In genomic region chr4:153651041-153651960, GRCh38 we compare ENCODE assay signal across 8 cellular contexts. TPM values are rescaled to one million over a fixed set of nuclear protein-coding genes. Genes with fewer than 3 reads are reported as not detected.
DNase-seq lines count a peak whose midpoint lies in the region; ATAC-seq, FAIRE-seq and TF ChIP-seq lines count a peak whose summit lies in the region.

No MANE protein-coding gene starts in this region.

- TF ChIP-seq CTCF in liver (IDR thresholded peaks at IDR 0.05; ENCODE audit: low read depth, low read length, missing input control), result no peak
- no peak for TF ChIP-seq CTCF in HepG2 (CRISPR knock-in tag; IDR thresholded peaks at IDR 0.05)

- H3K27ac ChIP-seq in liver (ENCODE audit: low read depth in 1 of 2, low read length in 2 of 2), result peak overlapping the region; percentile 48 to 66
- H3K27ac ChIP-seq in HepG2 (ENCODE audit: extremely low read length, insufficient read depth, low read length), result no peak overlapping the region

- no peak for TF ChIP-seq RAD21 in liver (IDR thresholded peaks at IDR 0.05)
- TF ChIP-seq RAD21 in HepG2 (CRISPR knock-in tag; IDR thresholded peaks at IDR 0.05), result no peak

- H3K36me3 ChIP-seq in liver (ENCODE audit: control insufficient read depth in 4 of 4, insufficient read depth in 3 of 4, low read depth in 1 of 4, low read length in 3 of 4), result no peaks in the 10 kb centered on the region
- no peaks in the 10 kb centered on the region for H3K36me3 ChIP-seq in HepG2 (replicated peaks in 1 of 2; ENCODE audit: control insufficient read depth in 1 of 2, insufficient read depth in 2 of 2, low read length in 2 of 2)

- H3K27ac Mint-ChIP-seq in activated T-cell treated with anti-CD3 and anti-CD28 coated beads, Interleukin-2, amount 50 U/mL, for 24 hours, result peak overlapping the region; percentile 93

- H3K36me3 Mint-ChIP-seq in activated T-cell treated with anti-CD3 and anti-CD28 coated beads, Interleukin-2, amount 50 U/mL, for 24 hours (ENCODE audit: low read depth), result no peaks in the 10 kb centered on the region

- FAIRE-seq in HepG2 (lab: Jason Lieb, UNC), result no peak

- in situ Hi-C loops in HepG2 (cut with HindIII; ENCODE audit: extremely low pct_ligation_motif_present, low pct_unique_long_range_greater_than_20kb), result no loop called here

- peaks cover 44% of the 10 kb centered on the region for H3K4me1 Mint-ChIP-seq in activated T-cell treated with anti-CD3 and anti-CD28 coated beads, Interleukin-2, amount 50 U/mL, for 24 hours (ENCODE audit: low read depth)

- H3K27me3 Mint-ChIP-seq in activated T-cell treated with anti-CD3 and anti-CD28 coated beads, Interleukin-2, amount 50 U/mL, for 24 hours, result no peaks in the 10 kb centered on the region

- H3K4me3 ChIP-seq in liver (ENCODE audit: low read depth in 1 of 3, low read length in 3 of 3) (no peak overlapping the region), HepG2 (replicated peaks in 1 of 3; ENCODE audit: insufficient read depth in 1 of 3, low read depth in 2 of 3, low read length in 3 of 3) (no peak overlapping the region)

- no peaks in the 10 kb centered on the region for H3K79me2 ChIP-seq in HepG2 (ENCODE audit: insufficient read depth, low read length)

- H3K9me3 ChIP-seq in liver (ENCODE audit: control insufficient read depth in 4 of 4, low read length in 3 of 4) (no peaks in the 10 kb centered on the region), HepG2 (ENCODE audit: low read length) (no peaks in the 10 kb centered on the region)

- TF ChIP-seq POLR2A in HepG2 (IDR thresholded peaks at IDR 0.05; ENCODE audit: insufficient read depth in 1 of 2, low read depth in 2 of 2, low read length in 2 of 2), result no peak

- TF ChIP-seq EP300 in HepG2 (IDR thresholded peaks at IDR 0.05; ENCODE audit: low read depth in 2 of 2, low read length in 2 of 2) (no peak), HepG2 (CRISPR knock-in tag; IDR thresholded peaks at IDR 0.05; ENCODE audit: borderline replicate concordance) (no peak)

- no peak overlapping the region for H3K4me2 ChIP-seq in HepG2 (ENCODE audit: low read depth, low read length)

- intact Hi-C loops in HepG2 (cut with micrococcal nuclease; ENCODE audit: unreplicated experiment), result no loop called here
- intact Hi-C loops in Right ventricle myocardium inferior (cut with DNase I), result no loop called here

- ATAC-seq in HepG2 (no peak), Right ventricle myocardium inferior (peak; percentile 74)

- no peaks in the 10 kb centered on the region for H4K20me1 ChIP-seq in HepG2 (ENCODE audit: insufficient read depth, low read length)

- 72% methylated on average over 10 of the region's 10 CpGs for WGBS in liver
- 22% methylated on average over 10 of the region's 10 CpGs for WGBS in HepG2 (ENCODE audit: low lambda C conversion rate)

- BruUV-seq in HepG2 (replicated peaks; lab: Mats Ljungman, UMichigan), result no TSS peak

- H3K9ac ChIP-seq in liver (ENCODE audit: low read depth in 1 of 2, low read length in 2 of 2) (no peak overlapping the region), HepG2 (ENCODE audit: insufficient read depth, low read depth, low read length) (no peak overlapping the region)

- H3K27me3 ChIP-seq in liver (ENCODE audit: control insufficient read depth in 4 of 4, insufficient read depth in 4 of 4, low read length in 3 of 4) (no peaks in the 10 kb centered on the region), HepG2 (ENCODE audit: control insufficient read depth in 1 of 2, insufficient read depth in 2 of 2, low read length in 2 of 2) (0 out of 5 replicates have a peak, but pooled peaks cover 0 to 4% of the 10 kb centered on the region in 2 experiments)

- H2AFZ ChIP-seq in HepG2 (ENCODE audit: low read length), result no peak overlapping the region

- H3K9me3 Mint-ChIP-seq in activated T-cell treated with anti-CD3 and anti-CD28 coated beads, Interleukin-2, amount 50 U/mL, for 24 hours, result no peaks in the 10 kb centered on the region

- CTCF ChIA-PET in HepG2 (lab: Yijun Ruan, JAX; ENCODE audit: low intra/inter-chr PET ratio, low total read pairs), result no interaction called here

- H3K4me1 ChIP-seq in liver (ENCODE audit: control insufficient read depth in 4 of 4, insufficient read depth in 4 of 4, low read length in 3 of 4), result peaks cover 4 to 10% (median 8%) of the 10 kb centered on the region in 4 donors
- no peaks in the 10 kb centered on the region for H3K4me1 ChIP-seq in HepG2 (ENCODE audit: insufficient read depth, low read length)

- POLR2A ChIA-PET in HepG2 (lab: Yijun Ruan, JAX), result no interaction called here

- DNase-seq in HepG2 (ENCODE audit: low spot score) (no peak), Right ventricle myocardium inferior (ENCODE audit: missing footprints) (peak; percentile 88), NCI-H1436 (lab: John Stamatoyannopoulos, UW) (no peak), amniotic stem cell (lab: John Stamatoyannopoulos, UW) (no peak), hepatic stellate cell (ENCODE audit: low spot score) (no peak)
- peak; percentile 57 for DNase-seq in activated T-cell treated with anti-CD3 and anti-CD28 coated beads, Interleukin-2, amount 50 U/mL, for 24 hours
- DNase-seq in stimulated activated CD4-positive, alpha-beta T cell treated with anti-CD3 and anti-CD28 coated beads, Interleukin-1b, Interleukin-23, amount 100 ng/mL, for 48 hours, result peak; percentile 81

- no peak overlapping the region for H3K4me3 Mint-ChIP-seq in activated T-cell treated with anti-CD3 and anti-CD28 coated beads, Interleukin-2, amount 50 U/mL, for 24 hours

TF ChIP-seq in liver, 16 proteins besides CTCF, POLR2A, EP300 and RAD21 (continues in another document):
- no peak for TF ChIP-seq MAX (IDR thresholded peaks at IDR 0.05)
- no peak for TF ChIP-seq YY1 (IDR thresholded peaks at IDR 0.05)
- TF ChIP-seq NR2F2 (IDR thresholded peaks at IDR 0.05), result no peak

TF ChIP-seq in HepG2, 621 proteins besides CTCF, POLR2A, EP300 and RAD21 (continues in another document):
- TF ChIP-seq MAF1 (CRISPR knock-in tag; IDR thresholded peaks at IDR 0.05; ENCODE audit: borderline replicate concordance) (no peak), CEBPZ (IDR thresholded peaks at IDR 0.05; ENCODE audit: low read length) (no peak)

RNA-seq across cellular contexts. Expression of gene TLR2, which starts 32.8 kb away (rescaled TPM):
- total RNA-seq in liver (10 to 100 TPM in 1 of 2 donors, 1 to 10 TPM in 1; 6.8 to 15.6 TPM), HepG2 (2016; rRNA removed; fragmentation: Illumina TruSeq; extraction: Trizol) (0.20 and 0.73 TPM in 2 replicates), Right ventricle myocardium inferior (4.4 TPM)
- polyA plus RNA-seq in liver (1 to 10 TPM; 2.9 to 5.6 TPM), HepG2 (2011; rRNA removed) (0.48 and 0.63 TPM in 2 replicates)
- 0.10 TPM in 1 of 2 replicates, not detected in the other for total RNA-seq in HepG2 (2016; cell fraction: cytosol; rRNA removed; fragmentation: Illumina TruSeq; extraction: Trizol; ENCODE audit: low read depth)
- 0.24 and 0.61 TPM in 2 replicates for total RNA-seq in HepG2 (2016; cell fraction: insoluble cytoplasmic fraction; rRNA removed; fragmentation: Illumina TruSeq; extraction: Trizol)
- 0.12 and 0.17 TPM in 2 replicates for total RNA-seq in HepG2 (2016; cell fraction: membrane; rRNA removed; fragmentation: Illumina TruSeq; extraction: Trizol)
- total RNA-seq in HepG2 (2016; cell fraction: nucleus; rRNA removed; fragmentation: Illumina TruSeq; extraction: Trizol), result 2.1 and 2.2 TPM in 2 replicates
- 0.09 and 0.12 TPM in 2 replicates for polyA plus RNA-seq in HepG2 (2011; cell fraction: cytosol; rRNA removed)
- polyA plus RNA-seq in HepG2 (2011; cell fraction: nucleus; rRNA removed), result 2.3 and 2.4 TPM in 2 replicates
- polyA plus RNA-seq in HepG2 (2012), result 0.29 and 0.55 TPM in 2 replicates
- polyA plus RNA-seq in HepG2 (2016; cell fraction: cytosol; fragmentation: Illumina TruSeq; extraction: Trizol; ENCODE audit: low read depth), result 0.07 TPM in 1 of 2 replicates, not detected in the other
- 0.15 and 0.40 TPM in 2 replicates for polyA plus RNA-seq in HepG2 (2016; cell fraction: insoluble cytoplasmic fraction; fragmentation: Illumina TruSeq; extraction: Trizol; ENCODE audit: low read depth)
- polyA plus RNA-seq in HepG2 (2016; cell fraction: membrane; fragmentation: Illumina TruSeq; extraction: Trizol; ENCODE audit: low read depth), result 0.10 TPM in 1 of 2 replicates, not detected in the other
- polyA plus RNA-seq in HepG2 (2016; cell fraction: nucleus; fragmentation: Illumina TruSeq; extraction: Trizol; ENCODE audit: insufficient read depth, low read depth), result 2.7 and 3.2 TPM in 2 replicates
- 0.40 TPM in 1 of 2 replicates, not detected in the other for polyA minus RNA-seq in HepG2 (2011; rRNA and poly(A)+ RNA removed; ENCODE audit: low replicate concordance)
- polyA minus RNA-seq in HepG2 (2011; cell fraction: cytosol; rRNA and poly(A)+ RNA removed), result not detected in 2 replicates
- polyA minus RNA-seq in HepG2 (2011; cell fraction: nucleus; rRNA and poly(A)+ RNA removed), result 5.7 TPM in 2 replicates

Comparison
In these comparisons a context has a peak if more than half of its experiments do, and no peak if none do; other contexts are left out.
1. DNase-seq: peak in activated T-cell treated with anti-CD3 and anti-CD28 coated beads, Interleukin-2, amount 50 U/mL, for 24 hours (single experiment), Right ventricle myocardium inferior (single experiment) and stimulated activated CD4-positive, alpha-beta T cell treated with anti-CD3 and anti-CD28 coated beads, Interleukin-1b, Interleukin-23, amount 100 ng/mL, for 48 hours (single experiment); none in HepG2 (single experiment), NCI-H1436 (single experiment), amniotic stem cell (single experiment) and hepatic stellate cell (single experiment).